Comparison of ENCODE assay signal across 18 cellular contexts in the genomic region with DNA sequence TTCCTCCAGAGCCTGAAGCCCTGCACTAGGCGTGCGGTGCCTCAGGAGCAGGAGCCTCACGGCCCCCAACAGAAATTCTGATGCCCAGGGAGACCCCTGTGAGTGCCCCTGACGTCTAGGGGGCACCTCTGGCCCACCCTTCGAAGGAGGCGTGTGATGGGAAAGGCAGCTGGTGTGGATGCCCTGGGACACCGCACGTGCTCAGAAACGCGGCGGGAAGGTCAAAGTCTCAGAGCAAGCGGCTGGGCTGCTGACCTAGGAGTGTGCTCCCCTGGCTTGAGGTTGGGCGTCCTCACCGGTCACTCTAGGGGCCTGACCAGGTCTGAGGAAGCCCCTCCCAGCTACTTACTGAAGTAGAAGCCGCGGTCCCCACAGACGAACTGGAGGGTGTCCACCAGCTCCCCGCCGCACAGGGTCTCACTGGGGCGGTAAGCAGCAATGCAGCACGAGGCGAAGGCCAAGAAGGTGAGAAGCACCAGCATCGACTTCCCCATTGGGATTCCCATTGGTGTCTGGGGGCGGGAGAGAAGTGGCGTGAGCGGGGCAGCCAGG. TPM values are rescaled to one million over a fixed set of nuclear protein-coding genes. Genes with fewer than 3 reads are reported as not detected.
"Had no signal": no experiment of that assay in that cellular context is flagged by ENCODE, and none has a peak within 500 bp of the region (broad histone marks: within the 10 kb centered on the region; RNA-seq: fewer than 3 reads in every experiment).

No MANE protein-coding gene starts in this region.

- H3K9me3 ChIP-seq: prostate gland had no signal

- H3K4me1 Mint-ChIP-seq: activated CD4-positive, alpha-beta T cell treated with anti-CD3 and anti-CD28 coated beads, Interleukin-2, amount 10 ng/mL, durations not matched to agents 24 days and 14 days had no signal

- H3K27ac Mint-ChIP-seq: activated CD4-positive, alpha-beta T cell treated with anti-CD3 and anti-CD28 coated beads, Interleukin-2, amount 10 ng/mL, durations not matched to agents 24 days and 14 days; activated CD8-positive, alpha-beta T cell treated with anti-CD3 and anti-CD28 coated beads, Interleukin-2, amount 10 ng/mL, durations not matched to agents 7 days and 5 days; activated naive CD8-positive, alpha-beta T cell treated with anti-CD3 and anti-CD28 coated beads for 36 hours; naive B cell; stimulated activated memory B cell treated with anti-CD40 and anti-IgM and Interleukin-4, amounts not matched to agents 10 μg/mL and 1 μg/mL and 100 μg/mL, for 72 hours had no signal

- H3K9me3 Mint-ChIP-seq: activated naive CD8-positive, alpha-beta T cell treated with anti-CD3 and anti-CD28 coated beads for 36 hours had no signal

- ATAC-seq: activated CD8-positive, alpha-beta T cell treated with anti-CD3 and anti-CD28 coated beads, Interleukin-2, amount 10 ng/mL, durations not matched to agents 7 days and 5 days; stimulated activated memory B cell treated with anti-CD40 and anti-IgM and Interleukin-4, amounts not matched to agents 10 μg/mL and 1 μg/mL and 100 μg/mL, for 72 hours had no signal

- FAIRE-seq: bronchial epithelial cell, colon, endometrium had no signal

- H3K4me3 ChIP-seq: lung, prostate gland, SJSA1 had no signal

- H3K36me3 ChIP-seq: prostate gland had no signal

- H3K4me3 Mint-ChIP-seq: activated CD4-positive, alpha-beta T cell treated with anti-CD3 and anti-CD28 coated beads, Interleukin-2, amount 10 ng/mL, durations not matched to agents 24 days and 14 days; activated CD8-positive, alpha-beta T cell treated with anti-CD3 and anti-CD28 coated beads, Interleukin-2, amount 10 ng/mL, durations not matched to agents 7 days and 5 days; activated naive CD8-positive, alpha-beta T cell treated with anti-CD3 and anti-CD28 coated beads for 36 hours; stimulated activated memory B cell treated with anti-CD40 and anti-IgM and Interleukin-4, amounts not matched to agents 10 μg/mL and 1 μg/mL and 100 μg/mL, for 72 hours had no signal

- H3K36me3 Mint-ChIP-seq: activated naive CD8-positive, alpha-beta T cell treated with anti-CD3 and anti-CD28 coated beads for 36 hours; stimulated activated memory B cell treated with anti-CD40 and anti-IgM and Interleukin-4, amounts not matched to agents 10 μg/mL and 1 μg/mL and 100 μg/mL, for 72 hours had no signal

- DNase-seq: activated CD4-positive, alpha-beta T cell treated with anti-CD3 and anti-CD28 coated beads, Interleukin-2, amount 10 ng/mL, durations not matched to agents 24 days and 14 days; activated CD8-positive, alpha-beta memory T cell treated with anti-CD3 and anti-CD28 coated beads, Interleukin-2, amount 50 U/mL, for 4 hours; activated CD8-positive, alpha-beta T cell treated with anti-CD3 and anti-CD28 coated beads, Interleukin-2, amount 10 ng/mL, durations not matched to agents 7 days and 5 days; activated naive CD8-positive, alpha-beta T cell treated with anti-CD3 and anti-CD28 coated beads for 36 hours; anterior cingulate cortex; hippocampal formation; midbrain; naive B cell; T-helper 2 cell had no signal

- H3K27ac ChIP-seq: prostate gland, SJSA1 had no signal

RNA-seq across cellular contexts. Expression of a gene that starts 4.1 kb away (rescaled TPM):
- total RNA-seq: activated CD8-positive, alpha-beta T cell treated with anti-CD3 and anti-CD28 coated beads, Interleukin-2, amount 10 ng/mL, durations not matched to agents 7 days and 5 days had no signal

RNA-seq across cellular contexts. Expression of a gene that starts 25.9 kb away (rescaled TPM):
- total RNA-seq: activated CD4-positive, alpha-beta T cell treated with anti-CD3 and anti-CD28 coated beads, Interleukin-2, amount 10 ng/mL, durations not matched to agents 24 days and 14 days; activated CD8-positive, alpha-beta T cell treated with anti-CD3 and anti-CD28 coated beads, Interleukin-2, amount 10 ng/mL, durations not matched to agents 7 days and 5 days; activated naive CD8-positive, alpha-beta T cell treated with anti-CD3 and anti-CD28 coated beads for 36 hours; bronchial epithelial cell; kidney epithelial cell; lung; prostate gland; SJSA1; urinary bladder had no signal

RNA-seq across cellular contexts. Expression of a gene that starts 36.5 kb away (rescaled TPM):
- total RNA-seq: activated CD4-positive, alpha-beta T cell treated with anti-CD3 and anti-CD28 coated beads, Interleukin-2, amount 10 ng/mL, durations not matched to agents 24 days and 14 days; activated CD8-positive, alpha-beta T cell treated with anti-CD3 and anti-CD28 coated beads, Interleukin-2, amount 10 ng/mL, durations not matched to agents 7 days and 5 days; activated naive CD8-positive, alpha-beta T cell treated with anti-CD3 and anti-CD28 coated beads for 36 hours; kidney epithelial cell; SJSA1 had no signal
